Comparison of ENCODE assay signal across 8 cellular contexts in genomic region chrX:73943900-73944581, GRCh38.
DNase-seq lines count a peak whose midpoint lies in the region; ATAC-seq and FAIRE-seq lines count a peak whose summit lies in the region.

No MANE protein-coding gene starts in this region.

- no peaks in the 10 kb centered on the region for H3K4me1 ChIP-seq in NT2/D1 (ENCODE audit: insufficient read depth, insufficient read length)

- H3K36me3 ChIP-seq in NT2/D1 (ENCODE audit: insufficient read depth, insufficient read length, low read length) = peaks cover 24% of the 10 kb centered on the region

- H3K9ac ChIP-seq in NT2/D1 (ENCODE audit: insufficient read length, low read depth) = peak overlapping the region; percentile 91

- no peaks in the 10 kb centered on the region for H3K9me3 ChIP-seq in NT2/D1 (ENCODE audit: insufficient read depth, low read length)

- DNase-seq in Caki2 (ENCODE audit: low read depth) (peak; percentile 72), HTR-8/SVneo (ENCODE audit: insufficient read length, low spot score) (peak; percentile 95), NT2/D1 (ENCODE audit: low read depth, low spot score) (peak; percentile 89), epidermal melanocyte (ENCODE audit: insufficient read length, low spot score) (peak; percentile 58), midbrain (lab: John Stamatoyannopoulos, UW) (peak; percentile 93)
- DNase-seq in activated CD8-positive, alpha-beta memory T cell treated with anti-CD3 and anti-CD28 coated beads, Interleukin-2, amount 50 U/mL, for 4 hours = peak; percentile 89
- DNase-seq in stimulated activated CD8-positive, alpha-beta memory T cell treated with anti-CD3 and anti-CD28 coated beads, Interleukin-2, amount 100 ng/mL, for 1 hour (ENCODE audit: low read depth in 2 of 2) = peak; percentile 66 to 81

- H3K4me3 ChIP-seq in NT2/D1 (ENCODE audit: insufficient read length, low read depth) = peak overlapping the region; percentile 59

- no peaks in the 10 kb centered on the region for H3K27me3 ChIP-seq in NT2/D1 (ENCODE audit: insufficient read depth, insufficient read length)

- in situ Hi-C loops in Caki2 (cut with HindIII; ENCODE audit: low pct_unique_long_range_greater_than_20kb, low sequenced_read_pairs) = no loop called here

- ATAC-seq in GM21381 (IDR thresholded peaks at IDR 0.05; ENCODE audit: unreplicated experiment) = peak; percentile 99

- peak; percentile 96 for FAIRE-seq in HTR-8/SVneo (lab: Jason Lieb, UNC)

Comparison
In these comparisons a context has a peak if more than half of its experiments do, and no peak if none do; other contexts are left out.
1. Peak in every context shown above with its lines: DNase-seq, ATAC-seq and H3K4me3 ChIP-seq.